1 cellular context compared by ENCODE assay signal in the genomic region with DNA sequence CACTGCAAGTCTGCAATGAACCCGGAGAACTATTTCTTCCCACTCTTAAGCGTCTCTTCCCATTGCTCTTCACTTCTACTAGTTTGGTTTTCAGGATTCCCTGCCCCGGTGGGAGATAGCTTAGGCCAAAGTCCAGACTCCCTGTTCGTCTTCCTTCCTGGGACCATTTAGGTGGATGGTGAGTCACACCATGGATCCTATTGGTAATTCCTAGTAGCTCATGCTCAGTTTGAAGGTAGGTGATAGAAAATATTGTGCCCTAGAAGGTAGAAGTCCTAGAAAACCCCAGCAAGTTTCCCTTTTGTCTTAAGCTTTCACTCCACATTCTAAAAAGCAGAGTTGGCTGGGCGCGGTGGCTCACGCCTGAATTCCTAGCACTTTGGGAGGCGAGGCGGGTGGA.
TF ChIP-seq lines count a peak whose summit lies in the region.

No MANE protein-coding gene starts in this region.

TF ChIP-seq in HepG2, 621 proteins besides CTCF, POLR2A, EP300 and RAD21 (continued from another document):
- TF ChIP-seq ZNF646 (CRISPR knock-in tag; IDR thresholded peaks at IDR 0.05) (no peak), PAXIP1 (CRISPR knock-in tag; conservative IDR thresholded peaks at IDR 0.05) (peak; percentile 63), ZNF20 (CRISPR knock-in tag; IDR thresholded peaks at IDR 0.05) (no peak), LRRFIP1 (CRISPR knock-in tag; conservative IDR thresholded peaks at IDR 0.05) (no peak), HNF4A (CRISPR knock-in tag; IDR thresholded peaks at IDR 0.05) (peak; percentile 82), ZSCAN31 (CRISPR knock-in tag; IDR thresholded peaks at IDR 0.05; ENCODE audit: low read depth) (no peak), TAF15 (IDR thresholded peaks at IDR 0.05; ENCODE audit: low read depth, low read length, poor library complexity, severe bottlenecking) (no peak), ZNF263 (CRISPR knock-in tag; IDR thresholded peaks at IDR 0.05) (no peak), FOXJ3 (CRISPR knock-in tag; IDR thresholded peaks at IDR 0.05; ENCODE audit: borderline replicate concordance) (0 out of 2 replicates have a peak, but pooled peaks have one; percentile 23), CREB1 (IDR thresholded peaks at IDR 0.05) (no peak), CREB1 (CRISPR knock-in tag; IDR thresholded peaks at IDR 0.05) (no peak), ZNF121 (CRISPR knock-in tag; IDR thresholded peaks at IDR 0.05) (0 out of 2 replicates have a peak, but pooled peaks have one; percentile 9), RARA (CRISPR knock-in tag; IDR thresholded peaks at IDR 0.05) (0 out of 2 replicates have a peak, but pooled peaks have one; percentile 20)
- TF ChIP-seq, protein P1, sequence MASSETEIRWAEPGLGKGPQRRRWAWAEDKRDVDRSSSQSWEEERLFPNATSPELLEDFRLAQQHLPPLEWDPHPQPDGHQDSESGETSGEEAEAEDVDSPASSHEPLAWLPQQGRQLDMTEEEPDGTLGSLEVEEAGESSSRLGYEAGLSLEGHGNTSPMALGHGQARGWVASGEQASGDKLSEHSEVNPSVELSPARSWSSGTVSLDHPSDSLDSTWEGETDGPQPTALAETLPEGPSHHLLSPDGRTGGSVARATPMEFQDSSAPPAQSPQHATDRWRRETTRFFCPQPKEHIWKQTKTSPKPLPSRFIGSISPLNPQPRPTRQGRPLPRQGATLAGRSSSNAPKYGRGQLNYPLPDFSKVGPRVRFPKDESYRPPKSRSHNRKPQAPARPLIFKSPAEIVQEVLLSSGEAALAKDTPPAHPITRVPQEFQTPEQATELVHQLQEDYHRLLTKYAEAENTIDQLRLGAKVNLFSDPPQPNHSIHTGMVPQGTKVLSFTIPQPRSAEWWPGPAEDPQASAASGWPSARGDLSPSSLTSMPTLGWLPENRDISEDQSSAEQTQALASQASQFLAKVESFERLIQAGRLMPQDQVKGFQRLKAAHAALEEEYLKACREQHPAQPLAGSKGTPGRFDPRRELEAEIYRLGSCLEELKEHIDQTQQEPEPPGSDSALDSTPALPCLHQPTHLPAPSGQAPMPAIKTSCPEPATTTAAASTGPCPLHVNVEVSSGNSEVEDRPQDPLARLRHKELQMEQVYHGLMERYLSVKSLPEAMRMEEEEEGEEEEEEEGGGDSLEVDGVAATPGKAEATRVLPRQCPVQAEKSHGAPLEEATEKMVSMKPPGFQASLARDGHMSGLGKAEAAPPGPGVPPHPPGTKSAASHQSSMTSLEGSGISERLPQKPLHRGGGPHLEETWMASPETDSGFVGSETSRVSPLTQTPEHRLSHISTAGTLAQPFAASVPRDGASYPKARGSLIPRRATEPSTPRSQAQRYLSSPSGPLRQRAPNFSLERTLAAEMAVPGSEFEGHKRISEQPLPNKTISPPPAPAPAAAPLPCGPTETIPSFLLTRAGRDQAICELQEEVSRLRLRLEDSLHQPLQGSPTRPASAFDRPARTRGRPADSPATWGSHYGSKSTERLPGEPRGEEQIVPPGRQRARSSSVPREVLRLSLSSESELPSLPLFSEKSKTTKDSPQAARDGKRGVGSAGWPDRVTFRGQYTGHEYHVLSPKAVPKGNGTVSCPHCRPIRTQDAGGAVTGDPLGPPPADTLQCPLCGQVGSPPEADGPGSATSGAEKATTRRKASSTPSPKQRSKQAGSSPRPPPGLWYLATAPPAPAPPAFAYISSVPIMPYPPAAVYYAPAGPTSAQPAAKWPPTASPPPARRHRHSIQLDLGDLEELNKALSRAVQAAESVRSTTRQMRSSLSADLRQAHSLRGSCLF (CRISPR knock-in tag; IDR thresholded peaks at IDR 0.05; ENCODE audit: borderline replicate concordance) = no peak
- TF ChIP-seq, protein P2, sequence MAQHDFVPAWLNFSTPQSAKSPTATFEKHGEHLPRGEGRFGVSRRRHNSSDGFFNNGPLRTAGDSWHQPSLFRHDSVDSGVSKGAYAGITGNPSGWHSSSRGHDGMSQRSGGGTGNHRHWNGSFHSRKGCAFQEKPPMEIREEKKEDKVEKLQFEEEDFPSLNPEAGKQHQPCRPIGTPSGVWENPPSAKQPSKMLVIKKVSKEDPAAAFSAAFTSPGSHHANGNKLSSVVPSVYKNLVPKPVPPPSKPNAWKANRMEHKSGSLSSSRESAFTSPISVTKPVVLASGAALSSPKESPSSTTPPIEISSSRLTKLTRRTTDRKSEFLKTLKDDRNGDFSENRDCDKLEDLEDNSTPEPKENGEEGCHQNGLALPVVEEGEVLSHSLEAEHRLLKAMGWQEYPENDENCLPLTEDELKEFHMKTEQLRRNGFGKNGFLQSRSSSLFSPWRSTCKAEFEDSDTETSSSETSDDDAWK (CRISPR knock-in tag; IDR thresholded peaks at IDR 0.05) = no peak
